ENCODE assay signal across 18 cellular contexts in genomic region chr4:183377491-183377890, GRCh38. TPM values are rescaled to one million over a fixed set of nuclear protein-coding genes. Genes with fewer than 3 reads are reported as not detected.
DNase-seq lines count a peak whose midpoint lies in the region; ATAC-seq and TF ChIP-seq lines count a peak whose summit lies in the region.
"Had no signal": no experiment of that assay in that cellular context is flagged by ENCODE, and none has a peak within 500 bp of the region (broad histone marks: within the 10 kb centered on the region; RNA-seq: fewer than 3 reads in every experiment).

No MANE protein-coding gene starts in this region.

- H3K9me3 Mint-ChIP-seq in natural killer cell treated with Interleukin-12 subunit alpha and Interleukin-12 subunit beta and Interleukin-15 and Interleukin-18, amount 100 ng/mL, for 72 hours: no peaks in the 10 kb centered on the region
- no peaks in the 10 kb centered on the region for H3K9me3 Mint-ChIP-seq in natural killer cell
- peaks cover 14% of the 10 kb centered on the region for H3K9me3 Mint-ChIP-seq in endothelial cell (ENCODE audit: unreplicated experiment)
- H3K9me3 Mint-ChIP-seq in mesothelial cell of epicardium: peaks cover 35% of the 10 kb centered on the region

- ATAC-seq in natural killer cell treated with Interleukin-12 subunit alpha and Interleukin-12 subunit beta and Interleukin-15 and Interleukin-18, amount 100 ng/mL, for 72 hours: no peak
- ATAC-seq in natural killer cell: no peak

- TF ChIP-seq CTCF in natural killer cell (IDR thresholded peaks at IDR 0.05) (no peak), endothelial cell (IDR thresholded peaks at IDR 0.05; ENCODE audit: unreplicated experiment) (no peak), mesothelial cell of epicardium (IDR thresholded peaks at IDR 0.05; ENCODE audit: unreplicated experiment) (no peak)

- H3K4me3 Mint-ChIP-seq in natural killer cell treated with Interleukin-12 subunit alpha and Interleukin-12 subunit beta and Interleukin-15 and Interleukin-18, amount 100 ng/mL, for 72 hours: no peak overlapping the region
- H3K4me3 Mint-ChIP-seq in natural killer cell (no peak overlapping the region), endothelial cell (ENCODE audit: unreplicated experiment) (peak overlapping the region; percentile 47), mesothelial cell of epicardium (no peak overlapping the region)
- H3K4me3 Mint-ChIP-seq: CD14-positive monocyte; CD4-positive, alpha-beta memory T cell; CD4-positive, CD25-positive, alpha-beta regulatory T cell had no signal

- no peaks in the 10 kb centered on the region for H3K4me1 Mint-ChIP-seq in natural killer cell treated with Interleukin-12 subunit alpha and Interleukin-12 subunit beta and Interleukin-15 and Interleukin-18, amount 100 ng/mL, for 72 hours (ENCODE audit: low read depth in 2 of 2)
- no peaks in the 10 kb centered on the region for H3K4me1 Mint-ChIP-seq in natural killer cell
- H3K4me1 Mint-ChIP-seq in endothelial cell (ENCODE audit: unreplicated experiment): no peaks in the 10 kb centered on the region
- H3K4me1 Mint-ChIP-seq in mesothelial cell of epicardium: no peaks in the 10 kb centered on the region
- H3K4me1 Mint-ChIP-seq: CD14-positive monocyte; CD4-positive, alpha-beta memory T cell had no signal

- intact Hi-C loops in natural killer cell (cut with micrococcal nuclease): no loop called here

- H3K36me3 Mint-ChIP-seq in natural killer cell treated with Interleukin-12 subunit alpha and Interleukin-12 subunit beta and Interleukin-15 and Interleukin-18, amount 100 ng/mL, for 72 hours: no peaks in the 10 kb centered on the region
- H3K36me3 Mint-ChIP-seq in natural killer cell (no peaks in the 10 kb centered on the region), endothelial cell (ENCODE audit: low read depth, unreplicated experiment) (peaks cover 20% of the 10 kb centered on the region), mesothelial cell of epicardium (no peaks in the 10 kb centered on the region)
- H3K36me3 Mint-ChIP-seq: CD14-positive monocyte; CD4-positive, alpha-beta memory T cell; CD4-positive, CD25-positive, alpha-beta regulatory T cell had no signal

- no peak overlapping the region for H3K27ac Mint-ChIP-seq in natural killer cell treated with Interleukin-12 subunit alpha and Interleukin-12 subunit beta and Interleukin-15 and Interleukin-18, amount 100 ng/mL, for 72 hours
- H3K27ac Mint-ChIP-seq in natural killer cell: no peak overlapping the region
- no peak overlapping the region for H3K27ac Mint-ChIP-seq in endothelial cell (ENCODE audit: unreplicated experiment)
- no peak overlapping the region for H3K27ac Mint-ChIP-seq in mesothelial cell of epicardium
- H3K27ac Mint-ChIP-seq: CD14-positive monocyte; CD4-positive, alpha-beta memory T cell had no signal

- H3K27me3 Mint-ChIP-seq in natural killer cell treated with Interleukin-12 subunit alpha and Interleukin-12 subunit beta and Interleukin-15 and Interleukin-18, amount 100 ng/mL, for 72 hours: peaks cover 7 to 11% of the 10 kb centered on the region in 2 donors
- peaks cover 13 to 18% of the 10 kb centered on the region in 2 donors for H3K27me3 Mint-ChIP-seq in natural killer cell (ENCODE audit: low read depth in 2 of 2)
- peaks cover 7% of the 10 kb centered on the region for H3K27me3 Mint-ChIP-seq in endothelial cell (ENCODE audit: unreplicated experiment)
- no peaks in the 10 kb centered on the region for H3K27me3 Mint-ChIP-seq in mesothelial cell of epicardium (ENCODE audit: low read depth)

- peak; percentile 6 for DNase-seq in natural killer cell treated with Interleukin-12 subunit alpha and Interleukin-12 subunit beta and Interleukin-15 and Interleukin-18, amount 100 ng/mL, for 72 hours (ENCODE audit: low spot score)
- DNase-seq in natural killer cell: no peak
- no peak for DNase-seq in endothelial cell (ENCODE audit: low spot score)
- DNase-seq in mesenteric fat pad (ENCODE audit: low spot score): peak; percentile 53
- DNase-seq in mesothelial cell of epicardium (ENCODE audit: low spot score in 2 of 2, unreplicated experiment in 2 of 2): no peak
- no peak for DNase-seq in activated CD8-positive, alpha-beta memory T cell treated with anti-CD3 and anti-CD28 coated beads, Interleukin-2, amount 50 U/mL, for 48 hours
- DNase-seq: 8988T; ACHN; BE2C; C1 segment of cervical spinal cord; Caco-2; Calu3; CD4-positive, alpha-beta memory T cell; CD4-positive, CD25-positive, alpha-beta regulatory T cell; DMS79 treated with DMSO at 0.1 percent for 48 hours; GF-D8 had no signal

RNA-seq across cellular contexts. Expression of gene CLDN24, which starts 55.3 kb away (rescaled TPM):
- total RNA-seq in natural killer cell treated with Interleukin-12 subunit alpha and Interleukin-12 subunit beta and Interleukin-15 and Interleukin-18, amount 100 ng/mL, for 72 hours: not detected
- total RNA-seq in natural killer cell (1 to 10 TPM in 1 of 3 donors, not detected in 2; 1.3 TPM), endothelial cell (ENCODE audit: unreplicated experiment) (not detected), mesenteric fat pad (not detected), mesothelial cell of epicardium (not detected in 3 replicates)
- total RNA-seq: A673; Caco-2; Calu3; CD4-positive, alpha-beta memory T cell; CD4-positive, CD25-positive, alpha-beta regulatory T cell had no signal

RNA-seq across cellular contexts. Expression of gene CLDN22, which starts 57.4 kb away (rescaled TPM):
- not detected for total RNA-seq in natural killer cell treated with Interleukin-12 subunit alpha and Interleukin-12 subunit beta and Interleukin-15 and Interleukin-18, amount 100 ng/mL, for 72 hours
- total RNA-seq in natural killer cell (under 1 TPM in 2 of 3 donors, not detected in 1; 0.25 to 0.60 TPM), endothelial cell (ENCODE audit: unreplicated experiment) (not detected), mesenteric fat pad (not detected), mesothelial cell of epicardium (not detected in 3 replicates)
- total RNA-seq: A673; Caco-2; Calu3; CD4-positive, alpha-beta memory T cell; CD4-positive, CD25-positive, alpha-beta regulatory T cell had no signal

Comparison
In these comparisons a context has a peak if more than half of its experiments do, and no peak if none do; other contexts are left out.
1. DNase-seq: peak in natural killer cell treated with Interleukin-12 subunit alpha and Interleukin-12 subunit beta and Interleukin-15 and Interleukin-18, amount 100 ng/mL, for 72 hours (single experiment) and mesenteric fat pad (single experiment); none in natural killer cell (single experiment), endothelial cell (single experiment), mesothelial cell of epicardium (0 of 2) and activated CD8-positive, alpha-beta memory T cell treated with anti-CD3 and anti-CD28 coated beads, Interleukin-2, amount 50 U/mL, for 48 hours (single experiment).